Comparison of ENCODE assay signal across 17 cellular contexts in the genomic region with DNA sequence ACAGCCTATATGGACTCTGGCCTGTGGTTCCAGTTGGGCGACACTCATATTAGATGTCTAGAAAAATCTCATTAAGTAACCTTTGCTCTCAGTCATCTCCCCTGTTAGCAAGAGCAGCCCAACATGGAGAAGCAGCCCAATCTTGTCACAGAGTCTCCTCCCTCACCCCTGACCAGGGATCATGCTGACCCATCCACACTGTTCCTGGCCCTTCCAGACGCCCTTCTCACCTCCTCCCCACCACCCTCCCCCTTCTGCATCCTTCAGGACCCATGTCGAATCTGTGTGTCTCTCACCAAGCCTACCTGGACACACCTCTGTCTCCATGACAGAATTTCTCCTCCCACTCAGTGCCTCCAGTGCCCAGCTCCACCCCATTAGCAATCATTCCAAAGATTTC.
DNase-seq lines count a peak whose midpoint lies in the region; ATAC-seq, FAIRE-seq and TF ChIP-seq lines count a peak whose summit lies in the region.
"Had no signal": no experiment of that assay in that cellular context is flagged by ENCODE, and none has a peak within 500 bp of the region (broad histone marks: within the 10 kb centered on the region; RNA-seq: fewer than 3 reads in every experiment).

No MANE protein-coding gene starts in this region.

- no peak for TF ChIP-seq EP300 in H1 (IDR thresholded peaks at IDR 0.05; ENCODE audit: borderline replicate concordance in 1 of 2, low read depth in 2 of 2, low read length in 2 of 2)
- no peak for TF ChIP-seq EP300 in transverse colon (IDR thresholded peaks at IDR 0.05; ENCODE audit: low read depth)

- H3K4me1 ChIP-seq in H1 (replicated peaks in 1 of 4; ENCODE audit: control insufficient read depth in 3 of 4, insufficient read depth in 4 of 4, low read length in 3 of 4) (peaks cover 0 to 4% (median 1%) of the 10 kb centered on the region in 4 experiments; a peak in 2 of 7 replicates), transverse colon (peaks cover 0 to 9% (median 2%) of the 10 kb centered on the region in 4 donors)
- H3K4me1 ChIP-seq: HAP-1 had no signal

- H2BK15ac ChIP-seq in H1 (ENCODE audit: low read length) = no peak overlapping the region

- no peak overlapping the region for H4K5ac ChIP-seq in H1 (ENCODE audit: insufficient read length, low read depth, low read length)

- H3K36me3 ChIP-seq in H1 (ENCODE audit: control insufficient read depth in 2 of 4, insufficient read depth in 4 of 4, low read length in 3 of 4) = no peaks in the 10 kb centered on the region
- H3K36me3 ChIP-seq in transverse colon = no peaks in the 10 kb centered on the region
- H3K36me3 ChIP-seq: BLaER1 treated with 17β-estradiol and CSF1 and Interleukin-3, amounts not matched to agents 10 nM and 100 nM; HAP-1 had no signal

- CTCF ChIA-PET in H1 (lab: Charles Lee; ENCODE audit: partially characterized antibody) (interaction anchor here (4.4 to 9.1 kb wide), 3 partner anchors 33 to 268 kb away, joined by 27 to 85 read pairs (median 28); no protein-coding TSS in a partner anchor), HEK293T (lab: Yijun Ruan, JAX) (no interaction called here)

- H3K27me3 ChIP-seq in H1 (replicated peaks in 1 of 4; ENCODE audit: control insufficient read depth in 3 of 4, extremely low read depth in 1 of 4, insufficient read depth in 3 of 4, low read length in 3 of 4) = no peaks in the 10 kb centered on the region
- H3K27me3 ChIP-seq in transverse colon = no peaks in the 10 kb centered on the region
- H3K27me3 ChIP-seq: BLaER1 treated with 17β-estradiol and CSF1 and Interleukin-3, amounts not matched to agents 10 nM and 100 nM had no signal

- H3K18ac ChIP-seq in H1 (ENCODE audit: extremely low read depth, low read length) = no peak overlapping the region

- in situ Hi-C loops in transverse colon (cut with MboI; ENCODE audit: low pct_ligation_motif_present in 1 of 4, low pct_unique_long_range_greater_than_20kb in 1 of 4, low sequenced_read_pairs in 3 of 4) = loop anchor here in 1 of 4 donors (25.0 kb wide), 1 partner anchor 262 kb away; no protein-coding TSS in a partner anchor

- no peaks in the 10 kb centered on the region for H3K79me1 ChIP-seq in H1 (ENCODE audit: low read depth, low read length)

- no peak overlapping the region for H3K27ac Mint-ChIP-seq in osteocyte (ENCODE audit: unreplicated experiment)
- H3K27ac Mint-ChIP-seq: B cell; CD8-positive, alpha-beta T cell had no signal

- TF ChIP-seq CTCF in H1 (IDR thresholded peaks at IDR 0.05; ENCODE audit: control extremely low read depth in 1 of 3, insufficient read depth in 1 of 3, low read depth in 1 of 3, low read length in 3 of 3) = no peak
- TF ChIP-seq CTCF in osteocyte (IDR thresholded peaks at IDR 0.05) = no peak
- TF ChIP-seq CTCF in transverse colon (IDR thresholded peaks at IDR 0.05) = no peak

- H3K4me3 Mint-ChIP-seq in osteocyte (ENCODE audit: unreplicated experiment) = no peak overlapping the region
- H3K4me3 Mint-ChIP-seq: B cell; CD8-positive, alpha-beta T cell had no signal

- H2BK5ac ChIP-seq in H1 (ENCODE audit: low read depth, low read length) = no peak overlapping the region

- TF ChIP-seq RAD21 in H1 (IDR thresholded peaks at IDR 0.05 in 1 of 2, conservative IDR thresholded peaks at IDR 0.05 in 1 of 2; ENCODE audit: low read depth in 2 of 2, low read length in 2 of 2) = no peak

- DNase-seq in H1 (ENCODE audit: low read depth in 1 of 2, low spot score in 2 of 2) (no peak), left lobe of liver (ENCODE audit: low spot score) (no peak), osteocyte (ENCODE audit: extremely low spot score, unreplicated experiment) (peak; percentile 19), NCI-H2171 (lab: John Stamatoyannopoulos, UW) (no peak), transverse colon (no peak), NCI-H524 treated with DMSO at 0.1 percent for 48 hours (lab: John Stamatoyannopoulos, UW) (no peak), HEK293T (ENCODE audit: extremely low spot score) (no peak)
- DNase-seq: Calu3; CD8-positive, alpha-beta T cell; DMS 273 treated with DMSO at 0.1 percent for 48 hours; DMS53; DND-41; EL had no signal

- H3K9me3 Mint-ChIP-seq in osteocyte (ENCODE audit: unreplicated experiment) = no peaks in the 10 kb centered on the region
- H3K9me3 Mint-ChIP-seq: CD8-positive, alpha-beta T cell had no signal

- no peak overlapping the region for H3K4me2 ChIP-seq in H1 (ENCODE audit: insufficient read depth in 1 of 2, low read depth in 2 of 2, low read length in 2 of 2)
- H3K4me2 ChIP-seq: BLaER1 treated with 17β-estradiol and CSF1 and Interleukin-3, amounts not matched to agents 10 nM and 100 nM had no signal

- no peak overlapping the region for H3K4ac ChIP-seq in H1 (replicated peaks; ENCODE audit: insufficient read length, low read depth, low read length)

- H2BK12ac ChIP-seq in H1 (ENCODE audit: low read depth, low read length) = peak overlapping the region; percentile 55; the same call in 1 of the 2 replicates

- no peaks in the 10 kb centered on the region for H3K79me2 ChIP-seq in H1 (ENCODE audit: control insufficient read depth in 1 of 2, insufficient read depth in 2 of 2, low read length in 2 of 2)

- no peak overlapping the region for H3K23ac ChIP-seq in H1 (ENCODE audit: insufficient read length)

- no peaks in the 10 kb centered on the region for H3K23me2 ChIP-seq in H1 (ENCODE audit: low read depth, low read length)

- H3K56ac ChIP-seq in H1 (replicated peaks; ENCODE audit: insufficient read length, low read depth, low read length) = no peak overlapping the region

- ATAC-seq in left lobe of liver = peak; percentile 38
- ATAC-seq: CD8-positive, alpha-beta T cell; GM12878 had no signal

- TF ChIP-seq POLR2A in H1 (IDR thresholded peaks at IDR 0.05; ENCODE audit: control extremely low read depth in 1 of 2, low read depth in 2 of 2, low read length in 2 of 2) (no peak), transverse colon (IDR thresholded peaks at IDR 0.05) (no peak)

- H4K20me1 ChIP-seq in H1 (replicated peaks in 1 of 2; ENCODE audit: control insufficient read depth in 1 of 2, insufficient read depth in 2 of 2, low read length in 2 of 2) = no peaks in the 10 kb centered on the region
- H4K20me1 ChIP-seq: BLaER1 treated with 17β-estradiol and CSF1 and Interleukin-3, amounts not matched to agents 10 nM and 100 nM had no signal

- H3K27ac ChIP-seq in H1 (ENCODE audit: low read depth, low read length) (no peak overlapping the region), transverse colon (no peak overlapping the region)
- H3K27ac ChIP-seq: BLaER1 treated with 17β-estradiol and CSF1 and Interleukin-3, amounts not matched to agents 10 nM and 100 nM had no signal

- H3K9me3 ChIP-seq in H1 (ENCODE audit: insufficient read depth in 2 of 2, low read depth in 1 of 2, low read length in 1 of 2) (no peaks in the 10 kb centered on the region), transverse colon (no peaks in the 10 kb centered on the region)
- H3K9me3 ChIP-seq: BLaER1 treated with 17β-estradiol and CSF1 and Interleukin-3, amounts not matched to agents 10 nM and 100 nM; HAP-1 had no signal

- no peak overlapping the region for H2BK120ac ChIP-seq in H1 (replicated peaks; ENCODE audit: low read depth, low read length)

- H3K27me3 Mint-ChIP-seq in osteocyte (ENCODE audit: unreplicated experiment) = peaks cover 68% of the 10 kb centered on the region

- POLR2A ChIA-PET in H1 (lab: Charles Lee; ENCODE audit: partially characterized antibody) (interaction anchor here (1.5 kb wide), 1 partner anchor 73 kb away, joined by 3 read pairs; no protein-coding TSS in a partner anchor), HEK293T (lab: Yijun Ruan, JAX) (no interaction called here)

- WGBS in H1 (ENCODE audit: extremely low coverage in 1 of 2, insufficient coverage in 1 of 2, insufficient read length in 1 of 2, insufficient replicate concordance in 2 of 2, low coverage in 1 of 2, low lambda C conversion rate in 2 of 2, missing lambda C conversion rate in 1 of 2), 2 experiments = 85% methylated on average over 3 of the region's 3 CpGs; no CpG with 5 or more reads in 1 of the 2 experiments
- 66 to 86% methylated on average over 1 to 3 of the region's 3 CpGs for WGBS in transverse colon (ENCODE audit: low coverage in 1 of 2), 2 donors

- H2BK20ac ChIP-seq in H1 (ENCODE audit: low read length) = no peak overlapping the region

- no peak overlapping the region for H3K9ac ChIP-seq in H1 (replicated peaks in 1 of 4; ENCODE audit: extremely low read depth in 1 of 4, low read depth in 3 of 4, low read length in 3 of 4)
- H3K9ac ChIP-seq: BLaER1 treated with 17β-estradiol and CSF1 and Interleukin-3, amounts not matched to agents 10 nM and 100 nM had no signal

- H3K4me1 Mint-ChIP-seq in osteocyte (ENCODE audit: unreplicated experiment) = peaks cover 7% of the 10 kb centered on the region

- no peak overlapping the region for H4K91ac ChIP-seq in H1 (replicated peaks; ENCODE audit: insufficient read length, low read length)

- no peak overlapping the region for H3K14ac ChIP-seq in H1 (ENCODE audit: insufficient read length)

- H4K8ac ChIP-seq in H1 (ENCODE audit: extremely low read depth, insufficient read depth, low read length) = no peak overlapping the region

- no peak overlapping the region for H3K4me3 ChIP-seq in H1 (ENCODE audit: extremely low read depth in 1 of 4, insufficient read depth in 2 of 4, low read depth in 3 of 4, low read length in 4 of 4)
- no peak overlapping the region for H3K4me3 ChIP-seq in transverse colon
- H3K4me3 ChIP-seq: BLaER1 treated with 17β-estradiol and CSF1 and Interleukin-3, amounts not matched to agents 10 nM and 100 nM; GM12878; HAP-1 had no signal

- intact Hi-C loops in transverse colon (cut with DNase I; ENCODE audit: low total_unique reads) = no loop called here

- no peaks in the 10 kb centered on the region for H3K36me3 Mint-ChIP-seq in osteocyte (ENCODE audit: unreplicated experiment)
- H3K36me3 Mint-ChIP-seq: CD8-positive, alpha-beta T cell had no signal

- peak overlapping the region; percentile 9; the same call in 1 of the 2 replicates for H2AK5ac ChIP-seq in H1 (ENCODE audit: low read depth, low read length)

- no peak for FAIRE-seq in H1 (lab: Jason Lieb, UNC)
- FAIRE-seq: GM12878 had no signal

- no peak overlapping the region for H2AFZ ChIP-seq in H1 (ENCODE audit: low read length)

TF ChIP-seq in H1, 55 proteins besides CTCF, POLR2A, EP300 and RAD21:
- no peak for TF ChIP-seq TEAD4 (IDR thresholded peaks at IDR 0.05; ENCODE audit: low read depth, low read length)
- no peak for TF ChIP-seq SP1 (IDR thresholded peaks at IDR 0.05; ENCODE audit: low read depth, low read length)
- TF ChIP-seq SRF (IDR thresholded peaks at IDR 0.05; ENCODE audit: low read depth, low read length) = no peak

TF ChIP-seq in HEK293T, 16 proteins besides CTCF, POLR2A, EP300 and RAD21 (continues in another document):
- no peak for TF ChIP-seq FOXA1 (IDR thresholded peaks at IDR 0.05)
- TF ChIP-seq TARDBP (IDR thresholded peaks at IDR 0.05) = no peak
- TF ChIP-seq FOXK2 (IDR thresholded peaks at IDR 0.05) = no peak
- TF ChIP-seq ARNT (IDR thresholded peaks at IDR 0.05) = no peak
- TF ChIP-seq SUZ12 (IDR thresholded peaks at IDR 0.05) = no peak
- TF ChIP-seq LEF1 (IDR thresholded peaks at IDR 0.05; ENCODE audit: borderline replicate concordance) = no peak
- no peak for TF ChIP-seq FOXM1 (IDR thresholded peaks at IDR 0.05; ENCODE audit: borderline replicate concordance)
- no peak for TF ChIP-seq BHLHE40 (IDR thresholded peaks at IDR 0.05; ENCODE audit: borderline replicate concordance)
- no peak for TF ChIP-seq NFRKB (IDR thresholded peaks at IDR 0.05)
- no peak for TF ChIP-seq HDGF (IDR thresholded peaks at IDR 0.05; ENCODE audit: borderline replicate concordance)
